13 cellular contexts compared by ENCODE assay signal in genomic region chr14:69137456-69138188, GRCh38. TPM values are rescaled to one million over a fixed set of nuclear protein-coding genes. Genes with fewer than 3 reads are reported as not detected.
A peak's percentile ranks its signal among the peaks of the same experiment; 100 is the strongest.
DNase-seq lines count a peak whose midpoint lies in the region; ATAC-seq and TF ChIP-seq lines count a peak whose summit lies in the region.
"Had no signal": no experiment of that assay in that cellular context is flagged by ENCODE, and none has a peak within 500 bp of the region (broad histone marks: within the 10 kb centered on the region; RNA-seq: fewer than 3 reads in every experiment).

No MANE protein-coding gene starts in this region.

- no peaks in the 10 kb centered on the region for H3K9me3 Mint-ChIP-seq in activated naive CD4-positive, alpha-beta T cell treated with anti-CD3 and anti-CD28 coated beads, Interleukin-2, amount 50 U/mL, for 24 hours
- no peaks in the 10 kb centered on the region for H3K9me3 Mint-ChIP-seq in WTC11
- no peaks in the 10 kb centered on the region for H3K9me3 Mint-ChIP-seq in stimulated activated naive CD8-positive, alpha-beta T cell treated with anti-CD3 and anti-CD28 coated beads, Interleukin-15, Interleukin-2, amounts not matched to agents 100 ng/mL and 50 ng/mL, for 24 hours

- peaks cover 0 to 27% (median 0%) of the 10 kb centered on the region in 9 donors for H3K36me3 ChIP-seq in heart right ventricle

- peak overlapping the region; percentile 81 for H3K27ac Mint-ChIP-seq in activated naive CD4-positive, alpha-beta T cell treated with anti-CD3 and anti-CD28 coated beads, Interleukin-2, amount 50 U/mL, for 24 hours
- 0 out of 2 replicates have a peak overlapping the region, but pooled peaks have one; percentile 23 for H3K27ac Mint-ChIP-seq in WTC11
- H3K27ac Mint-ChIP-seq in stimulated activated naive CD8-positive, alpha-beta T cell treated with anti-CD3 and anti-CD28 coated beads, Interleukin-15, Interleukin-2, amounts not matched to agents 100 ng/mL and 50 ng/mL, for 24 hours = peak overlapping the region; percentile 79
- H3K27ac Mint-ChIP-seq: B cell had no signal

- CTCF ChIA-PET in WTC11 (lab: Charles Lee) = interaction anchor here (0.7 to 3.5 kb wide), 4 partner anchors 8 to 124 kb away, joined by 3 to 19 read pairs (median 7); no protein-coding TSS in a partner anchor

- H3K27me3 Mint-ChIP-seq in activated naive CD4-positive, alpha-beta T cell treated with anti-CD3 and anti-CD28 coated beads, Interleukin-2, amount 50 U/mL, for 24 hours = no peaks in the 10 kb centered on the region
- no peaks in the 10 kb centered on the region for H3K27me3 Mint-ChIP-seq in WTC11 (ENCODE audit: low read depth)
- no peaks in the 10 kb centered on the region for H3K27me3 Mint-ChIP-seq in stimulated activated naive CD8-positive, alpha-beta T cell treated with anti-CD3 and anti-CD28 coated beads, Interleukin-15, Interleukin-2, amounts not matched to agents 100 ng/mL and 50 ng/mL, for 24 hours
- H3K27me3 Mint-ChIP-seq: B cell had no signal

- H3K36me3 Mint-ChIP-seq in activated naive CD4-positive, alpha-beta T cell treated with anti-CD3 and anti-CD28 coated beads, Interleukin-2, amount 50 U/mL, for 24 hours = peaks cover 10% of the 10 kb centered on the region
- no peaks in the 10 kb centered on the region for H3K36me3 Mint-ChIP-seq in WTC11
- H3K36me3 Mint-ChIP-seq in stimulated activated naive CD8-positive, alpha-beta T cell treated with anti-CD3 and anti-CD28 coated beads, Interleukin-15, Interleukin-2, amounts not matched to agents 100 ng/mL and 50 ng/mL, for 24 hours (ENCODE audit: low read depth) = peaks cover 13% of the 10 kb centered on the region

- H3K9me3 ChIP-seq in heart right ventricle = no peaks in the 10 kb centered on the region

- WGBS in heart right ventricle, 2 donors = 78 to 85% methylated on average over 2 of the region's 2 CpGs

- ATAC-seq in WTC11 (no peak), heart right ventricle (peak in 4 of 8 donors; percentile 12 to 31 (median 20))

- no peak for DNase-seq in activated naive CD4-positive, alpha-beta T cell (lab: John Stamatoyannopoulos, UW)
- DNase-seq in WTC11 (ENCODE audit: low spot score) = no peak
- DNase-seq in heart right ventricle = no peak
- DNase-seq in midbrain (lab: John Stamatoyannopoulos, UW) = no peak
- no peak for DNase-seq in posterior cingulate gyrus
- no peak for DNase-seq in DMS114 treated with DMSO at 0.1 percent for 48 hours (lab: John Stamatoyannopoulos, UW; ENCODE audit: unreplicated experiment)
- DNase-seq: activated effector memory CD4-positive, alpha-beta T cell treated with Interleukin-2 at 50 U/mL for 16 hours; effector memory CD4-positive, alpha-beta T cell; NCI-H187 treated with DMSO at 0.1 percent for 48 hours; occipital lobe had no signal

- H3K4me1 ChIP-seq in heart right ventricle = peaks cover 6 to 63% (median 43%) of the 10 kb centered on the region in 9 donors

- peak overlapping the region in 6 of 10 donors; percentile 9 to 50 (median 27) for H3K27ac ChIP-seq in heart right ventricle

- H3K4me3 ChIP-seq in heart right ventricle = no peak overlapping the region

- TF ChIP-seq CTCF in WTC11 (IDR thresholded peaks at IDR 0.05) (no peak), heart right ventricle (IDR thresholded peaks at IDR 0.05) (no peak)

- H3K27me3 ChIP-seq in heart right ventricle = no peaks in the 10 kb centered on the region

- peaks cover 83% of the 10 kb centered on the region for H3K4me1 Mint-ChIP-seq in activated naive CD4-positive, alpha-beta T cell treated with anti-CD3 and anti-CD28 coated beads, Interleukin-2, amount 50 U/mL, for 24 hours
- H3K4me1 Mint-ChIP-seq in WTC11 = peaks cover 18% of the 10 kb centered on the region
- H3K4me1 Mint-ChIP-seq in stimulated activated naive CD8-positive, alpha-beta T cell treated with anti-CD3 and anti-CD28 coated beads, Interleukin-15, Interleukin-2, amounts not matched to agents 100 ng/mL and 50 ng/mL, for 24 hours (ENCODE audit: low read depth) = peaks cover 72% of the 10 kb centered on the region

- H3K4me3 Mint-ChIP-seq in activated naive CD4-positive, alpha-beta T cell treated with anti-CD3 and anti-CD28 coated beads, Interleukin-2, amount 50 U/mL, for 24 hours = peak overlapping the region; percentile 64
- no peak overlapping the region for H3K4me3 Mint-ChIP-seq in WTC11
- peak overlapping the region; percentile 17 for H3K4me3 Mint-ChIP-seq in stimulated activated naive CD8-positive, alpha-beta T cell treated with anti-CD3 and anti-CD28 coated beads, Interleukin-15, Interleukin-2, amounts not matched to agents 100 ng/mL and 50 ng/mL, for 24 hours
- H3K4me3 Mint-ChIP-seq: B cell had no signal

- intact Hi-C loops in heart right ventricle (cut with DNase I) (loop anchor here in 3 of 10 donors (5.0 to 10.0 kb wide), 4 partner anchors 75 to 327 kb away; no protein-coding TSS in a partner anchor), posterior cingulate gyrus (cut with DNase I) (loop anchor here (10.0 kb wide), 1 partner anchor 57 kb away; the partner anchor contains the start of gene EXD2)

- POLR2A ChIA-PET in WTC11 (lab: Charles Lee) = no interaction called here

TF ChIP-seq in WTC11, 78 proteins besides CTCF, POLR2A, EP300 and RAD21:
- TF ChIP-seq USF2 (CRISPR knock-in tag; IDR thresholded peaks at IDR 0.05) = no peak
- TF ChIP-seq CREM (CRISPR knock-in tag; IDR thresholded peaks at IDR 0.05) = no peak
- TF ChIP-seq SMAD4 (CRISPR knock-in tag; IDR thresholded peaks at IDR 0.05) = no peak
- no peak for TF ChIP-seq IRF1 (CRISPR knock-in tag; IDR thresholded peaks at IDR 0.05)
- TF ChIP-seq, protein P1, sequence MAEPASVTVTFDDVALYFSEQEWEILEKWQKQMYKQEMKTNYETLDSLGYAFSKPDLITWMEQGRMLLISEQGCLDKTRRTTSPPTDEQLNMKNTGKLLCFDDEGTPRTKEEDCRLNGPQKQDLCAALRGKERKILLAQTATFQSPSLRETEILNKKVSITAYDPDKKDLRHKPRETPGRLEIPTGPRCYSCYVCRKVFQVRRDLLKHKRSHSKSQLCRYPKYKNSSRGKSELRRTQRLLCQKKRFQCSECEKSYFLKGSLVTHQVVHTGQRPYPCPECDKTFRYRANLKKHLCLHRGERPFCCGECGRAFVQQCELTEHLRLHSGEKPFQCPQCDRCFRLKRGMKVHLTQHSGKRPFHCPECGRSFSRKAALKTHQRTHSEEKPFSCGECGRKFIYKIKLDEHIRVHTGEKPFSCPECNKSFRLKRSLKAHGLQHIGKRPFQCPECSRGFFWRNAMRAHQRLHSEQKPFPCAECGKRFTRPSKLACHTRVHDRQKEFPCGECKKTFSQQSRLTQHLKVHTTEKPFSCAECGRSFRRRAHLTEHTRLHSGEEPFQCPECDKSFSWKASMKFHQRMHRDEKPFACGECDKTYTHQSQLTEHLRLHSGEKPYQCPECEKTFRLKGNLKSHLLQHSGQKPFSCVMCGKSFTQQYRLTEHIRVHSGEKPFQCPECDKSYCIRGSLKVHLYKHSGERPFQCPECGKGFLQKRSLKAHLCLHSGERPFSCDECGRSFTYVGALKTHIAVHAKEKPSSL (CRISPR knock-in tag; conservative IDR thresholded peaks at IDR 0.05) = no peak
- no peak for TF ChIP-seq MXD4 (CRISPR knock-in tag; IDR thresholded peaks at IDR 0.05; ENCODE audit: borderline replicate concordance)
- TF ChIP-seq JAZF1 (CRISPR knock-in tag; IDR thresholded peaks at IDR 0.05) = no peak
- TF ChIP-seq GTF2I (CRISPR knock-in tag; conservative IDR thresholded peaks at IDR 0.05) = no peak

RNA-seq across cellular contexts. Expression of gene DCAF5, which starts 15.3 kb away (rescaled TPM):
- total RNA-seq in WTC11 (2021) (28.9 to 30.3 TPM (median 29.1 TPM) in 3 replicates), heart right ventricle (10 to 100 TPM; 49.3 to 63.1 (median 58.7) TPM)
- 10 to 100 TPM; 14.1 to 18.2 TPM for polyA plus RNA-seq in heart right ventricle

RNA-seq across cellular contexts. Expression of gene EXD2, which starts 53.7 kb away (rescaled TPM):
- total RNA-seq in WTC11 (2021) (24.1 to 28.2 TPM (median 26.2 TPM) in 3 replicates), heart right ventricle (10 to 100 TPM; 13.9 to 22.4 (median 16.3) TPM)
- polyA plus RNA-seq in heart right ventricle = 1 to 10 TPM; 9.8 TPM

Comparison
In these comparisons a context has a peak if more than half of its experiments do, and no peak if none do; other contexts are left out.
1. H3K27ac Mint-ChIP-seq: peak in every context shown above with its lines; median percentile 81 in activated naive CD4-positive, alpha-beta T cell treated with anti-CD3 and anti-CD28 coated beads, Interleukin-2, amount 50 U/mL, for 24 hours; 79 in stimulated activated naive CD8-positive, alpha-beta T cell treated with anti-CD3 and anti-CD28 coated beads, Interleukin-15, Interleukin-2, amounts not matched to agents 100 ng/mL and 50 ng/mL, for 24 hours; 23 in WTC11.